ENCODE assay signal across 11 cellular contexts in the genomic region with DNA sequence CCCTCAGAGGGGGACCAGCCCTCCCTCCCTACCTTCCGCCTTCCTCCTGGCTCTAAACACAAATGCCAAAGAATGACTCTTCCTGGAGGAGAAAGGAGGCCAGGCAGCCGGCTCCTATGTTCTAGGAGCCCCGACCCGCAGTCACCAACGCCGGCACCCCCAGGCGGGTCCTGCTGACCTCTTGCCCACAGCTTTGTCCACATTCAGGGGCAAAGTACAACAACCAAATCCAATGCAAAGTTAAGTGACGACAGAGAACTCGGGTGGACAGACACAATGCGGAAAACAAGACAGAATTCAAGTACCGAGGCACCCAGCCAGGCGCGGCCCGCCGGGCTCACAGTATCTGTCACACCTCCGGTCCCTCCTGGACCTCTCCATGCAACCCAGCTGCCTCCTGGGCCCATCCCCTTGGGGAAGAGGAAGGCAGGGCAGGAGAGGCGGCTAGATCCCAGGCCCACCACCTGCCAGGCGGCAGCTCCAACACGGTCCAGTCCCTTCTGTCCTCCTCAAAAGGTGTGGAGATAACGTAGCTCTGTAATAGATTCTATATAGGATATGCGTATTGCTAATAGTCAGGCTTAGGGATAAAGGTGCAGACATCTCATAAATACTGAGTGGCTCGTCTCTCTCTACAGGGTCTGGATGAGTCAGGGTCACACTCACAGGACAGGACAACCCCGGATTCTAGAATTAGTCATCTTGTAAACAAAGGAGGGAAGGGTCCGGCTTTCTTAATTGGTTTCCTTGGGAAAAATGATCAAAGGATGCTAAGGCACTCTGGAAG. TPM values are rescaled to one million over a fixed set of nuclear protein-coding genes. Genes with fewer than 3 reads are reported as not detected.
A peak's percentile ranks its signal among the peaks of the same experiment; 100 is the strongest.
DNase-seq lines count a peak whose midpoint lies in the region; ATAC-seq and TF ChIP-seq lines count a peak whose summit lies in the region.
"Had no signal": no experiment of that assay in that cellular context is flagged by ENCODE, and none has a peak within 500 bp of the region (broad histone marks: within the 10 kb centered on the region; RNA-seq: fewer than 3 reads in every experiment).

No MANE protein-coding gene starts in this region.

- in situ Hi-C loops in brain microvascular endothelial cell (cut with HindIII; ENCODE audit: low pct_ligation_motif_present, low sequenced_read_pairs) (no loop called here), transverse colon (cut with MboI; ENCODE audit: low pct_ligation_motif_present in 1 of 4, low pct_unique_long_range_greater_than_20kb in 1 of 4, low sequenced_read_pairs in 3 of 4) (no loop called here)

- H3K36me3 ChIP-seq in brain microvascular endothelial cell (replicated peaks), result peaks cover 13% of the 10 kb centered on the region
- no peaks in the 10 kb centered on the region for H3K36me3 ChIP-seq in right lobe of liver
- no peaks in the 10 kb centered on the region for H3K36me3 ChIP-seq in transverse colon

- H3K9me3 ChIP-seq in right lobe of liver, result no peaks in the 10 kb centered on the region
- no peaks in the 10 kb centered on the region for H3K9me3 ChIP-seq in transverse colon

- TF ChIP-seq POLR2A in right lobe of liver (IDR thresholded peaks at IDR 0.05) (no peak), transverse colon (IDR thresholded peaks at IDR 0.05) (no peak)

- no peak for TF ChIP-seq EP300 in transverse colon (IDR thresholded peaks at IDR 0.05; ENCODE audit: low read depth)

- peaks cover 0 to 44% (median 18%) of the 10 kb centered on the region in 4 donors for H3K4me1 ChIP-seq in right lobe of liver
- peaks cover 9 to 37% (median 22%) of the 10 kb centered on the region in 4 donors for H3K4me1 ChIP-seq in transverse colon

- H3K27ac ChIP-seq in brain microvascular endothelial cell (no peak overlapping the region), right lobe of liver (peak overlapping the region; percentile 52 to 73 (median 60)), transverse colon (peak overlapping the region; percentile 65 to 74 (median 68))
- H3K27ac ChIP-seq: 22Rv1 had no signal

- no peaks in the 10 kb centered on the region for H3K27me3 ChIP-seq in brain microvascular endothelial cell (replicated peaks)
- no peaks in the 10 kb centered on the region for H3K27me3 ChIP-seq in right lobe of liver
- H3K27me3 ChIP-seq in transverse colon, result no peaks in the 10 kb centered on the region

- no peak overlapping the region for H3K4me3 ChIP-seq in brain microvascular endothelial cell (ENCODE audit: low read depth, low read length)
- H3K4me3 ChIP-seq in right lobe of liver, result no peak overlapping the region
- no peak overlapping the region for H3K4me3 ChIP-seq in transverse colon

- DNase-seq in DMS53 (lab: John Stamatoyannopoulos, UW) (peak; percentile 23), DMS53 treated with DMSO at 0.1 percent for 48 hours (lab: John Stamatoyannopoulos, UW; ENCODE audit: unreplicated experiment) (no peak), brain microvascular endothelial cell (peak; percentile 69), right lobe of liver (peak in 1 of 3 donors; percentile 54), transverse colon (no peak), NCI-H2081 (lab: John Stamatoyannopoulos, UW) (no peak)
- DNase-seq: NCI-H1930; stimulated activated CD4-positive, alpha-beta T cell treated with anti-CD3 and anti-CD28 coated beads, Interleukin-15, amount 100 ng/mL, for 24 hours had no signal

- WGBS in right lobe of liver (ENCODE audit: insufficient coverage, low coverage, low lambda C conversion rate, missing lambda C conversion rate), result 52% methylated on average over 11 of the region's 24 CpGs
- 79% methylated on average over 24 of the region's 24 CpGs; no CpG with 5 or more reads in 1 of the 2 donors for WGBS in transverse colon (ENCODE audit: low coverage in 1 of 2), 2 donors

- no peak for TF ChIP-seq CTCF in brain microvascular endothelial cell (IDR thresholded peaks at IDR 0.05; ENCODE audit: low read depth, low read length, missing control alignments)
- no peak for TF ChIP-seq CTCF in right lobe of liver (IDR thresholded peaks at IDR 0.05)
- no peak for TF ChIP-seq CTCF in transverse colon (IDR thresholded peaks at IDR 0.05)

- ATAC-seq in right lobe of liver (peak; percentile 37 to 59 (median 40)), HG02798 (IDR thresholded peaks at IDR 0.05; ENCODE audit: poor library complexity, unreplicated experiment) (no peak), HG03196 (IDR thresholded peaks at IDR 0.05; ENCODE audit: unreplicated experiment) (no peak)

- intact Hi-C loops in right lobe of liver (cut with DNase I) (no loop called here), transverse colon (cut with DNase I; ENCODE audit: low total_unique reads) (no loop called here)

RNA-seq across cellular contexts. Expression of a gene that starts 46.9 kb away (rescaled TPM):
- total RNA-seq in right lobe of liver (10 to 100 TPM; 15.2 to 27.0 (median 16.5) TPM), transverse colon (10 to 100 TPM; 42.6 to 91.9 (median 62.9) TPM)

Comparison
In these comparisons a context has a peak if more than half of its experiments do, and no peak if none do; other contexts are left out.
1. DNase-seq: peak in DMS53 (single experiment) and brain microvascular endothelial cell (single experiment); none in DMS53 treated with DMSO at 0.1 percent for 48 hours (single experiment), transverse colon (single experiment) and NCI-H2081 (0 of 2).
2. ATAC-seq: peak in right lobe of liver (4 of 4); none in HG02798 (single experiment) and HG03196 (single experiment).